In the genomic region with DNA sequence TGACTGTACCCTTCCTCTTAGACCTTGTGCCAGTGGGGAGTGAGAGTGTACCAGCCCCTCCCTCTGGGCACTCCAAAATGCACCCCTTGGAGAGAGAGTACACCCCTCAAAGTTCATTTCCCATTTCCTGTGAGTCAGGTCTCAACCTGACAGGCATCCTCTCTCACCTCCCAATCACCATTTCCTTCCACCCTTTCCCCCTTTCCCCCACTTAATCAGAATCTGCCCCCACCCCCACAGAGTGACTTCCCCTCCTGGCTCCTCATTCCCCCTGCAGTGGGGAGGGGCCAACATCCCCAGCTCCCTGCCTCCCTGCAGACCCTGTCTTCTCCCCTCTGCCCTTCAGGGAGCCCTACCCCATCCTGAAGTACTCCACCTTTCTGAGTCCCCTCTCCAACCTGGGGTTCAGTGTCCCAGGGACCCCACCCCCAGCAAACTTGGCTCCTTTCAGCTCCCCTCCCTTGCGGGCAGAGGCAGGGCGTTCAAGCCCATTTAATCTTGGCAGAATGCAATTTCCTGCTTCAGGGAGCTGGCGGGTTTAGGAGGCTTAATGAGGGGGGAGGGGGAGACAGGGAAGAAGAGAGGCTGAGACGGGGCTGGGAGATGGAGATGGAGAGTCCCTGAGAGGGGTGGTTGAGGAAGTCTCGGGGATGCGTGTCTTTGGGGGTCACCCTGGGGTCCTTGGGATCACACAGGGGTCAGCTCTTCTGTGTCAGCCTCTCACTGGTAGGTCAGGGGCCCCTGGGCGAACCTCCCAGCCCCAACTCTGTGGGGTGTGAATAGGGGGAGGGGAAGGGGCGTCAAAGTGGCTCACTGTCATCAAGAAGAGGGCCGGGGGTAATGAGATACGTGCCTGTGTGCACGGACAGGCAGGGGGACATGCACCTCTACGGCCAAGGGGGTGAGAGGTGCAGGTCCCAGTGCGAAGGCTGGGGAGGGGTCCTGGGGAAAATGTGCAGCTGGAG, we compare ENCODE assay signal across 11 cellular contexts. TPM values are rescaled to one million over a fixed set of nuclear protein-coding genes. Genes with fewer than 3 reads are reported as not detected.
DNase-seq lines count a peak whose midpoint lies in the region; ATAC-seq lines count a peak whose summit lies in the region.
"Had no signal": no experiment of that assay in that cellular context is flagged by ENCODE, and none has a peak within 500 bp of the region (broad histone marks: within the 10 kb centered on the region; RNA-seq: fewer than 3 reads in every experiment).

No MANE protein-coding gene starts in this region.

- H3K27me3 Mint-ChIP-seq in activated CD8-positive, alpha-beta memory T cell treated with anti-CD3 and anti-CD28 coated beads, Interleukin-2, amount 10 ng/mL, durations not matched to agents 7 days and 5 days = no peaks in the 10 kb centered on the region
- H3K27me3 Mint-ChIP-seq in central memory CD8-positive, alpha-beta T cell = no peaks in the 10 kb centered on the region

- H3K27ac Mint-ChIP-seq in activated CD8-positive, alpha-beta memory T cell treated with anti-CD3 and anti-CD28 coated beads, Interleukin-2, amount 10 ng/mL, durations not matched to agents 7 days and 5 days = no peak overlapping the region
- H3K27ac Mint-ChIP-seq in central memory CD8-positive, alpha-beta T cell (ENCODE audit: low read depth) = peak overlapping the region; percentile 57

- CTCF ChIA-PET in activated CD8-positive, alpha-beta memory T cell treated with anti-CD3 and anti-CD28 coated beads, Interleukin-2, amount 10 ng/mL, durations not matched to agents 7 days and 5 days (lab: Charles Lee) = interaction anchor here (1.9 kb wide), 1 partner anchor 51 kb away, joined by 5 read pairs; no protein-coding TSS in a partner anchor

- peak; percentile 20 for ATAC-seq in activated CD8-positive, alpha-beta memory T cell treated with anti-CD3 and anti-CD28 coated beads, Interleukin-2, amount 10 ng/mL, durations not matched to agents 7 days and 5 days
- ATAC-seq in central memory CD8-positive, alpha-beta T cell (replicated peaks; ENCODE audit: extremely low read depth, poor library complexity, severe bottlenecking) = no peak
- no peak for ATAC-seq in HG02938 (IDR thresholded peaks at IDR 0.05; ENCODE audit: unreplicated experiment)
- no peak for ATAC-seq in GM21529 (IDR thresholded peaks at IDR 0.05; ENCODE audit: unreplicated experiment)

- no peak overlapping the region for H3K4me3 Mint-ChIP-seq in activated CD8-positive, alpha-beta memory T cell treated with anti-CD3 and anti-CD28 coated beads, Interleukin-2, amount 10 ng/mL, durations not matched to agents 7 days and 5 days
- H3K4me3 Mint-ChIP-seq in central memory CD8-positive, alpha-beta T cell = no peak overlapping the region

- H3K4me1 Mint-ChIP-seq in activated CD8-positive, alpha-beta memory T cell treated with anti-CD3 and anti-CD28 coated beads, Interleukin-2, amount 10 ng/mL, durations not matched to agents 7 days and 5 days = peaks cover 10% of the 10 kb centered on the region
- H3K4me1 Mint-ChIP-seq in central memory CD8-positive, alpha-beta T cell = peaks cover 9% of the 10 kb centered on the region

- no peak for DNase-seq in activated CD8-positive, alpha-beta memory T cell treated with anti-CD3 and anti-CD28 coated beads, Interleukin-2, amount 10 ng/mL, durations not matched to agents 7 days and 5 days
- DNase-seq in activated CD8-positive, alpha-beta memory T cell treated with anti-CD3 and anti-CD28 coated beads, Interleukin-2, amount 50 U/mL, for 4 hours = no peak
- DNase-seq in NCI-H2171 (lab: John Stamatoyannopoulos, UW) (peak; percentile 36), renal cortical epithelial cell (ENCODE audit: low read depth) (peak; percentile 52)
- no peak for DNase-seq in central memory CD8-positive, alpha-beta T cell (ENCODE audit: low spot score in 2 of 2)
- DNase-seq in activated CD4-positive, CD25-positive, alpha-beta regulatory T cell treated with anti-CD3 and anti-CD28 coated beads, Interleukin-2, amount 50 U/mL, for 72 hours = no peak
- DNase-seq: NCI-H226 had no signal

- no peaks in the 10 kb centered on the region for H3K36me3 Mint-ChIP-seq in activated CD8-positive, alpha-beta memory T cell treated with anti-CD3 and anti-CD28 coated beads, Interleukin-2, amount 10 ng/mL, durations not matched to agents 7 days and 5 days
- peaks cover 3% of the 10 kb centered on the region for H3K36me3 Mint-ChIP-seq in central memory CD8-positive, alpha-beta T cell (ENCODE audit: insufficient read depth)

- no peaks in the 10 kb centered on the region for H3K9me3 Mint-ChIP-seq in activated CD8-positive, alpha-beta memory T cell treated with anti-CD3 and anti-CD28 coated beads, Interleukin-2, amount 10 ng/mL, durations not matched to agents 7 days and 5 days (ENCODE audit: low read depth)
- no peaks in the 10 kb centered on the region for H3K9me3 Mint-ChIP-seq in central memory CD8-positive, alpha-beta T cell

RNA-seq across cellular contexts. Expression of gene SEMA3F, which starts 16.6 kb away (rescaled TPM):
- total RNA-seq in activated CD8-positive, alpha-beta memory T cell treated with anti-CD3 and anti-CD28 coated beads, Interleukin-2, amount 10 ng/mL, durations not matched to agents 7 days and 5 days = under 1 TPM; 0.07 to 0.09 TPM
- total RNA-seq in renal cortical epithelial cell = 10.2 and 33.5 TPM in 2 replicates

RNA-seq across cellular contexts. Expression of gene RBM5, which starts 49.8 kb away (rescaled TPM):
- 100 to 1,000 TPM; 176 to 202 TPM for total RNA-seq in activated CD8-positive, alpha-beta memory T cell treated with anti-CD3 and anti-CD28 coated beads, Interleukin-2, amount 10 ng/mL, durations not matched to agents 7 days and 5 days
- total RNA-seq in renal cortical epithelial cell = 74.7 and 216 TPM in 2 replicates

RNA-seq across cellular contexts. Expression of gene GNAT1, which starts 52.9 kb away (rescaled TPM):
- total RNA-seq in activated CD8-positive, alpha-beta memory T cell treated with anti-CD3 and anti-CD28 coated beads, Interleukin-2, amount 10 ng/mL, durations not matched to agents 7 days and 5 days = not detected
- 0.05 TPM in 1 of 2 replicates, not detected in the other for total RNA-seq in renal cortical epithelial cell
- total RNA-seq: cardiac muscle cell, osteocyte had no signal

Comparison
In these comparisons a context has a peak if more than half of its experiments do, and no peak if none do; other contexts are left out.
1. DNase-seq: peak in NCI-H2171 (single experiment) and renal cortical epithelial cell (single experiment); none in activated CD8-positive, alpha-beta memory T cell treated with anti-CD3 and anti-CD28 coated beads, Interleukin-2, amount 10 ng/mL, durations not matched to agents 7 days and 5 days (single experiment), activated CD8-positive, alpha-beta memory T cell treated with anti-CD3 and anti-CD28 coated beads, Interleukin-2, amount 50 U/mL, for 4 hours (single experiment), central memory CD8-positive, alpha-beta T cell (0 of 2) and activated CD4-positive, CD25-positive, alpha-beta regulatory T cell treated with anti-CD3 and anti-CD28 coated beads, Interleukin-2, amount 50 U/mL, for 72 hours (single experiment).
2. RNA of gene SEMA3F, which starts 16.6 kb away (total RNA-seq): 10.2 to 33.5 TPM in renal cortical epithelial cell; 0.07 to 0.09 TPM in activated CD8-positive, alpha-beta memory T cell treated with anti-CD3 and anti-CD28 coated beads, Interleukin-2, amount 10 ng/mL, durations not matched to agents 7 days and 5 days; every median in the first group is over 10 times any median in the second.